37 cellular contexts compared by ENCODE assay signal in genomic region chr17:58574025-58574424, GRCh38.
"Had no signal": no experiment of that assay in that cellular context is flagged by ENCODE, and none has a peak within 500 bp of the region (broad histone marks: within the 10 kb centered on the region; RNA-seq: fewer than 3 reads in every experiment).

No MANE protein-coding gene starts in this region.

- H3K36me3 Mint-ChIP-seq: activated CD8-positive, alpha-beta memory T cell treated with anti-CD3 and anti-CD28 coated beads, Interleukin-2, amount 10 ng/mL, durations not matched to agents 7 days and 5 days; activated naive CD4-positive, alpha-beta T cell treated with anti-CD3 and anti-CD28 coated beads, Interleukin-2, amount 10 ng/mL, durations not matched to agents 7 days and 5 days; activated naive CD4-positive, alpha-beta T cell treated with anti-CD3 and anti-CD28 coated beads, Interleukin-2, amount 50 U/mL, for 24 hours; activated naive CD8-positive, alpha-beta T cell; activated naive CD8-positive, alpha-beta T cell treated with anti-CD3 and anti-CD28 coated beads, Interleukin-2, amount 10 ng/mL, durations not matched to agents 7 days and 5 days; brain had no signal

- H3K4me1 ChIP-seq: ascending aorta had no signal

- H3K4me3 ChIP-seq: ascending aorta, cardiac muscle cell had no signal

- FAIRE-seq: bronchial epithelial cell, TTC549 had no signal

- H3K27me3 ChIP-seq: ascending aorta, cardiac muscle cell had no signal

- ATAC-seq: activated CD8-positive, alpha-beta memory T cell treated with anti-CD3 and anti-CD28 coated beads, Interleukin-2, amount 10 ng/mL, durations not matched to agents 7 days and 5 days; activated CD8-positive, alpha-beta T cell treated with anti-CD3 and anti-CD28 coated beads, Interleukin-2, amount 10 ng/mL, durations not matched to agents 7 days and 5 days; activated naive CD8-positive, alpha-beta T cell treated with anti-CD3 and anti-CD28 coated beads, Interleukin-2, amount 50 U/mL, for 24 hours had no signal

- H3K27me3 Mint-ChIP-seq: activated B cell treated with CpG ODN at 0.5 μM for 24 hours; activated CD4-positive, alpha-beta memory T cell treated with anti-CD3 and anti-CD28 coated beads, Interleukin-2, amount 10 ng/mL, durations not matched to agents 7 days and 5 days; activated CD8-positive, alpha-beta memory T cell treated with anti-CD3 and anti-CD28 coated beads, Interleukin-2, amount 10 ng/mL, durations not matched to agents 7 days and 5 days; activated naive CD4-positive, alpha-beta T cell treated with anti-CD3 and anti-CD28 coated beads, Interleukin-2, amount 50 U/mL, for 24 hours; activated naive CD8-positive, alpha-beta T cell; activated naive CD8-positive, alpha-beta T cell treated with anti-CD3 and anti-CD28 coated beads, Interleukin-2, amount 50 U/mL, for 24 hours; activated T-cell treated with anti-CD3 and anti-CD28 coated beads, Interleukin-2, amount 50 U/mL, for 24 hours; brain; central memory CD8-positive, alpha-beta T cell had no signal

- H3K27ac Mint-ChIP-seq: activated B cell treated with CpG ODN at 0.5 μM for 24 hours; activated CD4-positive, alpha-beta memory T cell treated with anti-CD3 and anti-CD28 coated beads, Interleukin-2, amount 10 ng/mL, durations not matched to agents 7 days and 5 days; activated CD4-positive, alpha-beta T cell treated with anti-CD3 and anti-CD28 coated beads, Interleukin-2, amount 10 ng/mL, durations not matched to agents 24 days and 14 days; activated CD8-positive, alpha-beta memory T cell treated with anti-CD3 and anti-CD28 coated beads, Interleukin-2, amount 10 ng/mL, durations not matched to agents 7 days and 5 days; activated CD8-positive, alpha-beta T cell treated with anti-CD3 and anti-CD28 coated beads, Interleukin-2, amount 10 ng/mL, durations not matched to agents 7 days and 5 days; activated naive CD4-positive, alpha-beta T cell treated with anti-CD3 and anti-CD28 coated beads, Interleukin-2, amount 10 ng/mL, durations not matched to agents 7 days and 5 days; activated naive CD4-positive, alpha-beta T cell treated with anti-CD3 and anti-CD28 coated beads, Interleukin-2, amount 50 U/mL, for 24 hours; activated naive CD8-positive, alpha-beta T cell; activated naive CD8-positive, alpha-beta T cell treated with anti-CD3 and anti-CD28 coated beads, Interleukin-2, amount 10 ng/mL, durations not matched to agents 7 days and 5 days; activated naive CD8-positive, alpha-beta T cell treated with anti-CD3 and anti-CD28 coated beads, Interleukin-2, amount 50 U/mL, for 24 hours; activated T-cell treated with anti-CD3 and anti-CD28 coated beads, Interleukin-2, amount 50 U/mL, for 24 hours; activated T-helper 2 cell treated with anti-CD3 and anti-CD28 coated beads, Interferon-gamma antibody, Interleukin-2, Interleukin-4, amounts not matched to agents 10 μg/mL and 5 μg/mL and 100 μg/mL, durations not matched to agents 14 hours and 24 hours and 36 hours; brain; T-helper 1 cell treated with Interleukin-12 subunit alpha and Interleukin-12 subunit beta and Interleukin-4 antibody, amounts not matched to agents 30 μg/mL and 1 μg/mL, for 36 hours; T-helper 2 cell treated with Interferon-gamma antibody and Interleukin-4, amounts not matched to agents 5 μg/mL and 100 μg/mL, for 36 hours had no signal

- H3K27ac ChIP-seq: ascending aorta, cardiac muscle cell, VCaP had no signal

- DNase-seq: activated B cell treated with CpG ODN at 0.5 μM for 24 hours; activated CD4-positive, alpha-beta memory T cell treated with anti-CD3 and anti-CD28 coated beads, Interleukin-2, amount 10 ng/mL, durations not matched to agents 7 days and 5 days; activated CD4-positive, alpha-beta T cell treated with anti-CD3 and anti-CD28 coated beads for 4 hours; activated CD4-positive, alpha-beta T cell treated with anti-CD3 and anti-CD28 coated beads, Interleukin-2, amount 10 ng/mL, durations not matched to agents 24 days and 14 days; activated CD4-positive, alpha-beta T cell treated with anti-CD3 and anti-CD28 coated beads, Interleukin-2, amount 50 U/mL, for 1 hour; activated CD4-positive, alpha-beta T cell treated with anti-CD3 and anti-CD28 coated beads, Interleukin-2, amount 50 U/mL, for 4 hours; activated CD4-positive, CD25-positive, alpha-beta regulatory T cell treated with anti-CD3 and anti-CD28 coated beads, Interleukin-2, amount 50 U/mL, for 72 hours; activated CD8-positive, alpha-beta memory T cell treated with anti-CD3 and anti-CD28 coated beads for 24 hours; activated CD8-positive, alpha-beta memory T cell treated with anti-CD3 and anti-CD28 coated beads, Interleukin-2, amount 10 ng/mL, durations not matched to agents 7 days and 5 days; activated CD8-positive, alpha-beta memory T cell treated with anti-CD3 and anti-CD28 coated beads, Interleukin-2, amount 50 U/mL, for 48 hours; activated CD8-positive, alpha-beta T cell treated with anti-CD3 and anti-CD28 coated beads, Interleukin-2, amount 10 ng/mL, durations not matched to agents 7 days and 5 days; activated effector memory CD4-positive, alpha-beta T cell treated with Interleukin-2 at 50 U/mL for 16 hours; activated gamma-delta T cell; activated naive CD4-positive, alpha-beta T cell treated with anti-CD3 and anti-CD28 coated beads, Interleukin-2, amount 10 ng/mL, durations not matched to agents 7 days and 5 days; activated naive CD4-positive, alpha-beta T cell treated with Interleukin-2 at 50 U/mL for 16 hours; activated naive CD8-positive, alpha-beta T cell treated with anti-CD3 and anti-CD28 coated beads, Interleukin-2, amount 10 ng/mL, durations not matched to agents 7 days and 5 days; activated naive CD8-positive, alpha-beta T cell treated with anti-CD3 and anti-CD28 coated beads, Interleukin-2, amount 50 U/mL, for 24 hours; activated T-cell treated with anti-CD3 and anti-CD28 coated beads, Interleukin-2, amount 50 U/mL, for 24 hours; activated T-cell treated with anti-CD3 and anti-CD28 coated beads, Interleukin-2, amount 50 U/mL, for 48 hours; amygdala; anterior cingulate cortex; caudate nucleus; cerebellar nuclear complex; T-helper 2 cell; T-helper 9 cell had no signal

- H3K4me3 Mint-ChIP-seq: activated B cell treated with CpG ODN at 0.5 μM for 24 hours; activated CD4-positive, alpha-beta memory T cell treated with anti-CD3 and anti-CD28 coated beads, Interleukin-2, amount 10 ng/mL, durations not matched to agents 7 days and 5 days; activated CD4-positive, alpha-beta T cell treated with anti-CD3 and anti-CD28 coated beads, Interleukin-2, amount 10 ng/mL, durations not matched to agents 24 days and 14 days; activated CD8-positive, alpha-beta memory T cell treated with anti-CD3 and anti-CD28 coated beads, Interleukin-2, amount 10 ng/mL, durations not matched to agents 7 days and 5 days; activated CD8-positive, alpha-beta T cell treated with anti-CD3 and anti-CD28 coated beads, Interleukin-2, amount 10 ng/mL, durations not matched to agents 7 days and 5 days; activated naive CD4-positive, alpha-beta T cell treated with anti-CD3 and anti-CD28 coated beads, Interleukin-2, amount 10 ng/mL, durations not matched to agents 7 days and 5 days; activated naive CD4-positive, alpha-beta T cell treated with anti-CD3 and anti-CD28 coated beads, Interleukin-2, amount 50 U/mL, for 24 hours; activated naive CD8-positive, alpha-beta T cell; activated naive CD8-positive, alpha-beta T cell treated with anti-CD3 and anti-CD28 coated beads, Interleukin-2, amount 10 ng/mL, durations not matched to agents 7 days and 5 days; activated naive CD8-positive, alpha-beta T cell treated with anti-CD3 and anti-CD28 coated beads, Interleukin-2, amount 50 U/mL, for 24 hours; activated T-cell treated with anti-CD3 and anti-CD28 coated beads, Interleukin-2, amount 50 U/mL, for 24 hours; brain; central memory CD8-positive, alpha-beta T cell; T-helper 1 cell treated with Interleukin-12 subunit alpha and Interleukin-12 subunit beta and Interleukin-4 antibody, amounts not matched to agents 30 μg/mL and 1 μg/mL, for 36 hours; T-helper 2 cell treated with Interferon-gamma antibody and Interleukin-4, amounts not matched to agents 5 μg/mL and 100 μg/mL, for 36 hours had no signal

- H3K4me1 Mint-ChIP-seq: activated B cell treated with CpG ODN at 0.5 μM for 24 hours; activated naive CD4-positive, alpha-beta T cell treated with anti-CD3 and anti-CD28 coated beads, Interleukin-2, amount 50 U/mL, for 24 hours; activated naive CD8-positive, alpha-beta T cell treated with anti-CD3 and anti-CD28 coated beads, Interleukin-2, amount 50 U/mL, for 24 hours; central memory CD8-positive, alpha-beta T cell had no signal

- H3K9me3 ChIP-seq: ascending aorta had no signal

- H3K36me3 ChIP-seq: ascending aorta, cardiac muscle cell had no signal

- H3K9me3 Mint-ChIP-seq: activated B cell treated with CpG ODN at 0.5 μM for 24 hours; activated CD4-positive, alpha-beta memory T cell treated with anti-CD3 and anti-CD28 coated beads, Interleukin-2, amount 10 ng/mL, durations not matched to agents 7 days and 5 days; activated CD4-positive, alpha-beta T cell treated with anti-CD3 and anti-CD28 coated beads, Interleukin-2, amount 10 ng/mL, durations not matched to agents 24 days and 14 days; activated naive CD4-positive, alpha-beta T cell treated with anti-CD3 and anti-CD28 coated beads, Interleukin-2, amount 10 ng/mL, durations not matched to agents 7 days and 5 days; activated naive CD4-positive, alpha-beta T cell treated with anti-CD3 and anti-CD28 coated beads, Interleukin-2, amount 50 U/mL, for 24 hours; activated naive CD8-positive, alpha-beta T cell treated with anti-CD3 and anti-CD28 coated beads, Interleukin-2, amount 10 ng/mL, durations not matched to agents 7 days and 5 days; activated naive CD8-positive, alpha-beta T cell treated with anti-CD3 and anti-CD28 coated beads, Interleukin-2, amount 50 U/mL, for 24 hours; activated T-cell treated with anti-CD3 and anti-CD28 coated beads, Interleukin-2, amount 50 U/mL, for 24 hours; activated T-helper 2 cell treated with anti-CD3 and anti-CD28 coated beads, Interferon-gamma antibody, Interleukin-2, Interleukin-4, amounts not matched to agents 10 μg/mL and 5 μg/mL and 100 μg/mL, durations not matched to agents 14 hours and 24 hours and 36 hours; brain; central memory CD8-positive, alpha-beta T cell; T-helper 1 cell treated with Interleukin-12 subunit alpha and Interleukin-12 subunit beta and Interleukin-4 antibody, amounts not matched to agents 30 μg/mL and 1 μg/mL, for 36 hours; T-helper 2 cell treated with Interferon-gamma antibody and Interleukin-4, amounts not matched to agents 5 μg/mL and 100 μg/mL, for 36 hours had no signal
